Comparison of ENCODE assay signal across 8 cellular contexts in genomic region chr4:48275247-48275646, GRCh38. TPM values are rescaled to one million over a fixed set of nuclear protein-coding genes. Genes with fewer than 3 reads are reported as not detected.
DNase-seq lines count a peak whose midpoint lies in the region; ATAC-seq and TF ChIP-seq lines count a peak whose summit lies in the region.

No MANE protein-coding gene starts in this region.

- H3K9me3 Mint-ChIP-seq in WTC11, result peaks cover 20% of the 10 kb centered on the region

- H3K4me1 Mint-ChIP-seq in WTC11, result peaks cover 9% of the 10 kb centered on the region

- POLR2A ChIA-PET in WTC11 (lab: Charles Lee), result interaction anchor here (1.0 kb wide), 1 partner anchor 67 kb away, joined by 5 read pairs; the partner anchor contains the start of gene SLAIN2

- no peak overlapping the region for H3K27ac Mint-ChIP-seq in WTC11

- TF ChIP-seq CTCF in cardiac muscle cell (IDR thresholded peaks at IDR 0.05; ENCODE audit: low read depth, low read length), result peak; percentile 70
- TF ChIP-seq CTCF in HL-60 (IDR thresholded peaks at IDR 0.05; ENCODE audit: insufficient read depth, low read length), result peak; percentile 66
- peak; percentile 28; the same call in 1 of the 2 replicates for TF ChIP-seq CTCF in WTC11 (IDR thresholded peaks at IDR 0.05)
- peak; percentile 35 to 43 for TF ChIP-seq CTCF in left lung (IDR thresholded peaks at IDR 0.05)

- H3K36me3 Mint-ChIP-seq in WTC11, result peaks cover 17% of the 10 kb centered on the region

- no peak overlapping the region for H3K4me3 ChIP-seq in cardiac muscle cell
- no peak overlapping the region for H3K4me3 ChIP-seq in HL-60 (replicated peaks; ENCODE audit: insufficient read depth, low read length)
- H3K4me3 ChIP-seq in left lung, result no peak overlapping the region

- ATAC-seq in WTC11 (peak; percentile 84), left lung (peak; percentile 80)

- H3K9me3 ChIP-seq in cardiac muscle cell (ENCODE audit: low read depth) (no peaks in the 10 kb centered on the region), left lung (no peaks in the 10 kb centered on the region)

- peak; percentile 18 to 54 for DNase-seq in cardiac muscle cell (ENCODE audit: low read depth in 1 of 2, low spot score in 1 of 2)
- DNase-seq in cardiac septum (ENCODE audit: low spot score), result no peak
- DNase-seq in HL-60 (ENCODE audit: low read depth in 1 of 2, low spot score in 1 of 2), result peak in 1 of 2 experiments; percentile 30
- no peak for DNase-seq in WTC11 (ENCODE audit: low spot score)
- DNase-seq in left lung, result no peak
- no peak for DNase-seq in midbrain (lab: John Stamatoyannopoulos, UW)
- DNase-seq in activated CD4-positive, CD25-positive, alpha-beta regulatory T cell treated with anti-CD3 and anti-CD28 coated beads, Interleukin-2, amount 50 U/mL, for 72 hours, result no peak
- no peak for DNase-seq in posterior cingulate gyrus

- H3K27me3 Mint-ChIP-seq in WTC11 (ENCODE audit: low read depth), result peaks cover 4% of the 10 kb centered on the region; the same call in 1 of the 2 replicates

- intact Hi-C loops in cardiac septum (cut with DNase I), result no loop called here
- intact Hi-C loops in left lung (cut with DNase I), result no loop called here
- intact Hi-C loops in posterior cingulate gyrus (cut with DNase I), result no loop called here

- H3K36me3 ChIP-seq in cardiac muscle cell, result no peaks in the 10 kb centered on the region
- H3K36me3 ChIP-seq in left lung, result no peaks in the 10 kb centered on the region

- H3K4me1 ChIP-seq in cardiac muscle cell (ENCODE audit: low read depth) (no peaks in the 10 kb centered on the region), left lung (peaks cover 0 to 5% of the 10 kb centered on the region in 2 donors)

- no peak overlapping the region for H3K4me3 Mint-ChIP-seq in WTC11

- H3K27me3 ChIP-seq in cardiac muscle cell, result no peaks in the 10 kb centered on the region
- no peaks in the 10 kb centered on the region for H3K27me3 ChIP-seq in HL-60 (ENCODE audit: insufficient read depth, poor library complexity, severe bottlenecking)
- H3K27me3 ChIP-seq in left lung, result no peaks in the 10 kb centered on the region

- CTCF ChIA-PET in WTC11 (lab: Charles Lee), result interaction anchor here (0.6 to 2.8 kb wide), 16 partner anchors 16 to 438 kb away, joined by 3 to 37 read pairs (median 4); no protein-coding TSS in a partner anchor

- H3K27ac ChIP-seq in cardiac muscle cell (no peak overlapping the region), HL-60 (replicated peaks) (no peak overlapping the region), left lung (no peak overlapping the region)

TF ChIP-seq in WTC11, 78 proteins besides CTCF, POLR2A, EP300 and RAD21:
- no peak for TF ChIP-seq GABPB1 (CRISPR knock-in tag; IDR thresholded peaks at IDR 0.05)
- no peak for TF ChIP-seq MAX (CRISPR knock-in tag; IDR thresholded peaks at IDR 0.05)
- TF ChIP-seq HMGA2 (CRISPR knock-in tag; IDR thresholded peaks at IDR 0.05), result no peak

RNA-seq across cellular contexts. Expression of gene TEC, which starts 5.6 kb away (rescaled TPM):
- total RNA-seq in cardiac muscle cell (3.2 and 4.1 TPM in 2 replicates), cardiac septum (3.1 TPM), WTC11 (2021) (8.8 to 10.5 TPM (median 9.2 TPM) in 3 replicates), left lung (1 to 10 TPM; 4.5 to 5.8 TPM)
- 4.0 and 4.7 TPM in 2 replicates for polyA plus RNA-seq in cardiac muscle cell

Comparison
In these comparisons a context has a peak if more than half of its experiments do, and no peak if none do; other contexts are left out.
1. DNase-seq: peak in cardiac muscle cell (2 of 2); none in cardiac septum (single experiment), WTC11 (single experiment), left lung (0 of 2), midbrain (single experiment), activated CD4-positive, CD25-positive, alpha-beta regulatory T cell treated with anti-CD3 and anti-CD28 coated beads, Interleukin-2, amount 50 U/mL, for 72 hours (single experiment) and posterior cingulate gyrus (0 of 10).
2. Peak in every context shown above with its lines, with median percentiles within 50 percentile points of each other: CTCF ChIP-seq.